20 cellular contexts compared by ENCODE assay signal in the genomic region with DNA sequence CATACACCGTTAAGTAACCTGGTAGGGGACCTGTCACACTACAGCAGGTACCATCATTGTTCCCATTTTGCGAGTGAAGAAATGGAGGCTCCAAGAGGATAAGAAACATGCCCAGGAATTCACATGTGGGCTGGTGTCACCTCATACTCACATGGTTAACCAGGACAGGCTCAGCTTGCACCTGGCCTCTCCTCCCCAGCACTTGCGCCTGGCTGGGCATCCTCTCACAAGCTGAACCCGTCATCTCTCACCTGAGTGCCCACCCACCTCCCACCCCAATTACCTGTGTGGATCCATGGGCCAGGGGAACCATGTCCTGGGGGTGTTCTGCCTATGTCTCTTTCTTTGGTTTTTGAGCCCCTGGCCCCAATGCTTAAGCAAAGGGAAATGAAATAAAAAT. TPM values are rescaled to one million over a fixed set of nuclear protein-coding genes. Genes with fewer than 3 reads are reported as not detected.
A peak's percentile ranks its signal among the peaks of the same experiment; 100 is the strongest.
DNase-seq lines count a peak whose midpoint lies in the region; ATAC-seq and TF ChIP-seq lines count a peak whose summit lies in the region.
"Had no signal": no experiment of that assay in that cellular context is flagged by ENCODE, and none has a peak within 500 bp of the region (broad histone marks: within the 10 kb centered on the region; RNA-seq: fewer than 3 reads in every experiment).

No MANE protein-coding gene starts in this region.

- H4K91ac ChIP-seq in mesenchymal stem cell (ENCODE audit: low read length): no peak overlapping the region

- H3K9me3 Mint-ChIP-seq in MCF 10A (ENCODE audit: unreplicated experiment): no peaks in the 10 kb centered on the region
- peaks cover 19% of the 10 kb centered on the region for H3K9me3 Mint-ChIP-seq in Caco-2 (ENCODE audit: unreplicated experiment)

- H3K36me3 ChIP-seq in mammary epithelial cell (ENCODE audit: insufficient read depth, low read length) (peaks cover 3% of the 10 kb centered on the region), mesenchymal stem cell (ENCODE audit: control insufficient read depth in 1 of 2, insufficient read depth in 2 of 2, low read depth in 1 of 2, low read length in 2 of 2) (peaks cover 13 to 20% of the 10 kb centered on the region in 2 experiments), upper lobe of right lung (peaks cover 16% of the 10 kb centered on the region), Caco-2 (ENCODE audit: control insufficient read depth, insufficient read depth, low read length) (no peaks in the 10 kb centered on the region)

- H3K9me3 ChIP-seq in mammary epithelial cell (replicated peaks; ENCODE audit: insufficient read depth, low read length) (peaks cover 4% of the 10 kb centered on the region), mesenchymal stem cell (ENCODE audit: control insufficient read depth, low read length) (peaks cover 13% of the 10 kb centered on the region), upper lobe of right lung (no peaks in the 10 kb centered on the region), Caco-2 (peaks cover 5% of the 10 kb centered on the region; the same call in 1 of the 2 replicates)

- H3K9ac ChIP-seq in mammary epithelial cell (ENCODE audit: insufficient read depth, low read length) (no peak overlapping the region), mesenchymal stem cell (ENCODE audit: low read length) (no peak overlapping the region)
- H3K9ac ChIP-seq: BLaER1 had no signal

- peaks cover 45% of the 10 kb centered on the region for H3K4me1 Mint-ChIP-seq in MCF 10A (ENCODE audit: insufficient read depth, unreplicated experiment)
- peaks cover 28% of the 10 kb centered on the region for H3K4me1 Mint-ChIP-seq in Caco-2 (ENCODE audit: low read depth, unreplicated experiment)

- TF ChIP-seq CTCF in MCF 10A (IDR thresholded peaks at IDR 0.05; ENCODE audit: unreplicated experiment) (no peak), mammary epithelial cell (conservative IDR thresholded peaks at IDR 0.05 in 1 of 2, IDR thresholded peaks at IDR 0.05 in 1 of 2; ENCODE audit: extremely low read depth in 1 of 2, insufficient read depth in 1 of 2, low read depth in 1 of 2, low read length in 2 of 2) (no peak), upper lobe of right lung (IDR thresholded peaks at IDR 0.05) (no peak), Caco-2 (IDR thresholded peaks at IDR 0.05; ENCODE audit: insufficient read depth in 1 of 2, low read depth in 1 of 2, low read length in 1 of 2, severe bottlenecking in 1 of 2, unreplicated experiment in 1 of 2) (no peak)

- ATAC-seq in upper lobe of right lung (peak; percentile 29), HG02623 (IDR thresholded peaks at IDR 0.05; ENCODE audit: unreplicated experiment) (no peak), left ventricle myocardium superior (no peak)
- ATAC-seq: GM23338 had no signal

- 95% methylated on average over 4 of the region's 4 CpGs for WGBS in mammary epithelial cell (ENCODE audit: low coverage, missing lambda C conversion rate)
- 94% methylated on average over 4 of the region's 4 CpGs for WGBS in mesenchymal stem cell

- no peak overlapping the region for H3K4ac ChIP-seq in mesenchymal stem cell (ENCODE audit: low read depth in 1 of 2, low read length in 2 of 2)

- POLR2A ChIA-PET in MCF 10A (lab: Yijun Ruan, JAX) (interaction anchor here (0.9 kb wide), 1 partner anchor 15 kb away, joined by 3 read pairs; no protein-coding TSS in a partner anchor), Caco-2 (lab: Charles Lee) (no interaction called here)

- BruUV-seq in MCF 10A (replicated peaks; lab: Mats Ljungman, UMichigan) (no TSS peak), mammary epithelial cell (replicated peaks; lab: Mats Ljungman, UMichigan) (no TSS peak), Caco-2 (replicated peaks; lab: Mats Ljungman, UMichigan) (no TSS peak)

- no peak overlapping the region for H3K18ac ChIP-seq in mesenchymal stem cell (ENCODE audit: low read depth in 1 of 2, low read length in 2 of 2)

- H3K4me1 ChIP-seq in mammary epithelial cell (ENCODE audit: insufficient read depth, low read length) (peaks cover 28% of the 10 kb centered on the region), mesenchymal stem cell (ENCODE audit: control insufficient read depth, insufficient read depth, low read depth, low read length) (peaks cover 40% of the 10 kb centered on the region), upper lobe of right lung (peaks cover 13% of the 10 kb centered on the region), Caco-2 (peaks cover 21% of the 10 kb centered on the region)
- H3K4me1 ChIP-seq: BLaER1 had no signal

- H3K4me3 ChIP-seq in mammary epithelial cell (replicated peaks in 1 of 3; ENCODE audit: insufficient read depth in 1 of 3, low read depth in 2 of 3, low read length in 3 of 3) (no peak overlapping the region), mesenchymal stem cell (ENCODE audit: insufficient read depth in 1 of 2, low read depth in 1 of 2, low read length in 2 of 2) (no peak overlapping the region), upper lobe of right lung (peak overlapping the region; percentile 48), Caco-2 (ENCODE audit: low read depth, low read length) (no peak overlapping the region)
- H3K4me3 ChIP-seq: BLaER1, GM23338 had no signal

- no peaks in the 10 kb centered on the region for H4K20me1 ChIP-seq in mammary epithelial cell (ENCODE audit: insufficient read depth, low read length)
- H4K20me1 ChIP-seq: BLaER1 had no signal

- DNase-seq in MCF 10A (ENCODE audit: unreplicated experiment) (no peak), mammary epithelial cell (no peak), kidney tubule cell (ENCODE audit: low spot score) (peak; percentile 67), mesenchymal stem cell (no peak), upper lobe of right lung (no peak), Caco-2 (no peak), left ventricle myocardium superior (no peak)
- DNase-seq: 8988T; CD4-positive, alpha-beta memory T cell; DMS 273 treated with DMSO at 0.1 percent for 48 hours; HCEC 1CT; IMR-90 had no signal

- H2AFZ ChIP-seq in mammary epithelial cell (ENCODE audit: low read depth, low read length) (no peak overlapping the region), mesenchymal stem cell (ENCODE audit: low read depth, low read length) (no peak overlapping the region)
- H2AFZ ChIP-seq: GM23338 had no signal

- in situ Hi-C loops in mammary epithelial cell (cut with MboI; ENCODE audit: low sequenced_read_pairs in 2 of 2): no loop called here

- no peak overlapping the region for H2BK15ac ChIP-seq in mesenchymal stem cell (ENCODE audit: low read depth, poor library complexity, severe bottlenecking)

- no peaks in the 10 kb centered on the region for H3K79me2 ChIP-seq in mammary epithelial cell (ENCODE audit: insufficient read depth, low read length)

- peak overlapping the region; percentile 47 for H2AK5ac ChIP-seq in mesenchymal stem cell (ENCODE audit: low read length, severe bottlenecking)

- H3K27me3 Mint-ChIP-seq in MCF 10A (ENCODE audit: insufficient read depth, unreplicated experiment) (no peaks in the 10 kb centered on the region), Caco-2 (ENCODE audit: insufficient read depth, unreplicated experiment) (no peaks in the 10 kb centered on the region)
- H3K27me3 Mint-ChIP-seq: CD4-positive, alpha-beta memory T cell had no signal

- H3K27ac ChIP-seq in mammary epithelial cell (ENCODE audit: insufficient read depth, low read depth, low read length) (no peak overlapping the region), mesenchymal stem cell (ENCODE audit: low read length, poor library complexity, severe bottlenecking) (no peak overlapping the region), upper lobe of right lung (peak overlapping the region; percentile 80)
- H3K27ac ChIP-seq: BLaER1, HL-60 had no signal

- H3K27me3 ChIP-seq in mammary epithelial cell (ENCODE audit: insufficient read depth, low read length): no peaks in the 10 kb centered on the region
- H3K27me3 ChIP-seq in mesenchymal stem cell (ENCODE audit: control insufficient read depth in 1 of 2, insufficient read depth in 1 of 2, low read length in 2 of 2): peaks cover 0 to 41% of the 10 kb centered on the region in 2 experiments
- no peaks in the 10 kb centered on the region for H3K27me3 ChIP-seq in upper lobe of right lung
- no peaks in the 10 kb centered on the region for H3K27me3 ChIP-seq in Caco-2 (replicated peaks; ENCODE audit: control insufficient read depth, insufficient read depth, low read length)
- H3K27me3 ChIP-seq: BLaER1 had no signal

- dilution Hi-C loops in mammary epithelial cell (cut with HindIII; ENCODE audit: low sequenced_read_pairs): no loop called here

- H3K14ac ChIP-seq in mesenchymal stem cell (ENCODE audit: low read length in 2 of 2): no peak overlapping the region

- CTCF ChIA-PET in MCF 10A (lab: Yijun Ruan, JAX) (interaction anchor here (0.9 to 21.4 kb wide), 4 partner anchors 15 to 147 kb away, joined by 5 to 749 read pairs (median 38); a partner anchor contains a TSS), mammary epithelial cell (lab: Charles Lee; ENCODE audit: low non-redundant PET) (interaction anchor here (0.6 kb wide), 1 partner anchor 12 kb away, joined by 3 read pairs; no protein-coding TSS in a partner anchor), Caco-2 (lab: Charles Lee) (interaction anchor here (1.5 kb wide), 1 partner anchor 140 kb away, joined by 5 read pairs; no protein-coding TSS in a partner anchor)

- H3K27ac Mint-ChIP-seq in MCF 10A (ENCODE audit: low read depth, unreplicated experiment) (peak overlapping the region; percentile 70), Caco-2 (ENCODE audit: unreplicated experiment) (no peak overlapping the region)
- H3K27ac Mint-ChIP-seq: CD14-positive monocyte, GM23338 had no signal

- H3K36me3 Mint-ChIP-seq in MCF 10A (ENCODE audit: insufficient read depth, unreplicated experiment): peaks cover 10% of the 10 kb centered on the region
- H3K36me3 Mint-ChIP-seq in Caco-2 (ENCODE audit: insufficient read depth, unreplicated experiment): peaks cover 13% of the 10 kb centered on the region

- H3K23ac ChIP-seq in mesenchymal stem cell (ENCODE audit: low read length in 2 of 2): no peak overlapping the region

- no peak overlapping the region for H3K4me3 Mint-ChIP-seq in MCF 10A (ENCODE audit: unreplicated experiment)
- no peak overlapping the region for H3K4me3 Mint-ChIP-seq in Caco-2 (ENCODE audit: unreplicated experiment)
- H3K4me3 Mint-ChIP-seq: CD14-positive monocyte; CD4-positive, alpha-beta memory T cell; GM23338 had no signal

- no peak overlapping the region for H2BK120ac ChIP-seq in mesenchymal stem cell (ENCODE audit: low read depth, low read length)

- no peak overlapping the region for H4K8ac ChIP-seq in mesenchymal stem cell (ENCODE audit: low read length)

- no peak overlapping the region for H3K4me2 ChIP-seq in mammary epithelial cell (ENCODE audit: insufficient read depth, low read depth, low read length)
- H3K4me2 ChIP-seq in mesenchymal stem cell (ENCODE audit: low read length, poor library complexity, severe bottlenecking): no peak overlapping the region
- H3K4me2 ChIP-seq: BLaER1, GM23338 had no signal

- no peak overlapping the region for H2BK12ac ChIP-seq in mesenchymal stem cell (ENCODE audit: low read length in 2 of 2)

- H3K79me1 ChIP-seq in mesenchymal stem cell (replicated peaks; ENCODE audit: low read length, poor library complexity, severe bottlenecking): no peaks in the 10 kb centered on the region

- intact Hi-C loops in MCF 10A (cut with micrococcal nuclease) (no loop called here), mammary epithelial cell (cut with micrococcal nuclease) (no loop called here), upper lobe of right lung (cut with DNase I) (no loop called here), Caco-2 (cut with micrococcal nuclease; ENCODE audit: unreplicated experiment) (loop anchor here (5.0 kb wide), 1 partner anchor 112 kb away; no protein-coding TSS in a partner anchor), left ventricle myocardium superior (cut with micrococcal nuclease) (no loop called here)

- H2BK5ac ChIP-seq in mesenchymal stem cell (ENCODE audit: low read depth, low read length, poor library complexity, severe bottlenecking): no peak overlapping the region

RNA-seq across cellular contexts. Expression of a gene that starts 1.5 kb away (rescaled TPM):
- total RNA-seq in MCF 10A (2022) (not detected in 2 replicates), mammary epithelial cell (not detected), upper lobe of right lung (369 TPM), Caco-2 (2022) (6.6 and 9.6 TPM in 2 replicates), left ventricle myocardium superior (not detected)
- polyA plus RNA-seq in mammary epithelial cell: not detected
- not detected for polyA minus RNA-seq in mammary epithelial cell
- not detected for polyA plus RNA-seq in mesenchymal stem cell (2013, experiment 1 of 2)
- polyA plus RNA-seq in mesenchymal stem cell (2013, experiment 2 of 2): not detected
- total RNA-seq: A673, GM23338, HT1080, IMR-90 had no signal
- polyA plus RNA-seq: AG04450; CD14-positive monocyte; CD4-positive, alpha-beta memory T cell; GM23338; IMR-90 had no signal

RNA-seq across cellular contexts. Expression of a gene that starts 10.3 kb away (rescaled TPM):
- not detected in 2 replicates for total RNA-seq in MCF 10A (2022)
- not detected for total RNA-seq in mammary epithelial cell
- polyA plus RNA-seq in mammary epithelial cell: 0.03 TPM
- not detected for polyA minus RNA-seq in mammary epithelial cell
- not detected for polyA plus RNA-seq in mesenchymal stem cell (2013, experiment 1 of 2)
- polyA plus RNA-seq in mesenchymal stem cell (2013, experiment 2 of 2): not detected
- 4.6 TPM for total RNA-seq in upper lobe of right lung
- 0.16 TPM in 1 of 2 replicates, not detected in the other for total RNA-seq in Caco-2 (2022)
- not detected for total RNA-seq in left ventricle myocardium superior
- total RNA-seq: A673; CD4-positive, alpha-beta memory T cell; GM23338; HT1080; IMR-90 had no signal
- polyA plus RNA-seq: AG04450; CD14-positive monocyte; CD4-positive, alpha-beta memory T cell; IMR-90 had no signal

RNA-seq across cellular contexts. Expression of a gene that starts 16.5 kb away (rescaled TPM):
- total RNA-seq in MCF 10A (2022) (38.8 and 52.7 TPM in 2 replicates), mammary epithelial cell (10 to 100 TPM; 17.7 to 25.7 TPM), upper lobe of right lung (28.7 TPM), Caco-2 (2022) (32.1 and 37.5 TPM in 2 replicates), left ventricle myocardium superior (18.2 TPM)
- 23.6 TPM for polyA plus RNA-seq in mammary epithelial cell
- polyA minus RNA-seq in mammary epithelial cell: 24.7 TPM
- polyA plus RNA-seq in mesenchymal stem cell (2013, experiment 1 of 2): 5.1 TPM
- 4.7 TPM for polyA plus RNA-seq in mesenchymal stem cell (2013, experiment 2 of 2)

RNA-seq across cellular contexts. Expression of a gene that starts 22.5 kb away (rescaled TPM):
- total RNA-seq in MCF 10A (2022) (30.6 and 33.9 TPM in 2 replicates), mammary epithelial cell (10 to 100 TPM; 17.0 to 41.1 TPM), upper lobe of right lung (44.6 TPM), Caco-2 (2022) (40.6 and 43.6 TPM in 2 replicates), left ventricle myocardium superior (21.4 TPM)
- 28.8 TPM for polyA plus RNA-seq in mammary epithelial cell
- 22.1 TPM for polyA minus RNA-seq in mammary epithelial cell
- 23.5 TPM for polyA plus RNA-seq in mesenchymal stem cell (2013, experiment 1 of 2)
- polyA plus RNA-seq in mesenchymal stem cell (2013, experiment 2 of 2): 24.5 TPM

RNA-seq across cellular contexts. Expression of a gene that starts 46.2 kb away (rescaled TPM):
- 59.7 and 66.0 TPM in 2 replicates for total RNA-seq in MCF 10A (2022)
- total RNA-seq in mammary epithelial cell: 100 to 1,000 TPM; 192 to 315 TPM
- 130 TPM for polyA plus RNA-seq in mammary epithelial cell
- polyA minus RNA-seq in mammary epithelial cell: 239 TPM
- polyA plus RNA-seq in mesenchymal stem cell (2013, experiment 1 of 2): 20.0 TPM
- polyA plus RNA-seq in mesenchymal stem cell (2013, experiment 2 of 2): 21.0 TPM
- 102 TPM for total RNA-seq in upper lobe of right lung
- total RNA-seq in Caco-2 (2022): 113 and 115 TPM in 2 replicates
- 25.7 TPM for total RNA-seq in left ventricle myocardium superior

Comparison
In these comparisons a context has a peak if more than half of its experiments do, and no peak if none do; other contexts are left out.
1. RNA of a gene that starts 1.5 kb away (total RNA-seq): 369 TPM in upper lobe of right lung (single experiment); 6.6 to 9.6 TPM in Caco-2, not detected in MCF 10A, not detected in mammary epithelial cell and not detected in left ventricle myocardium superior (single experiment); every median in the first group is over 10 times any median in the second.